In the genomic region with DNA sequence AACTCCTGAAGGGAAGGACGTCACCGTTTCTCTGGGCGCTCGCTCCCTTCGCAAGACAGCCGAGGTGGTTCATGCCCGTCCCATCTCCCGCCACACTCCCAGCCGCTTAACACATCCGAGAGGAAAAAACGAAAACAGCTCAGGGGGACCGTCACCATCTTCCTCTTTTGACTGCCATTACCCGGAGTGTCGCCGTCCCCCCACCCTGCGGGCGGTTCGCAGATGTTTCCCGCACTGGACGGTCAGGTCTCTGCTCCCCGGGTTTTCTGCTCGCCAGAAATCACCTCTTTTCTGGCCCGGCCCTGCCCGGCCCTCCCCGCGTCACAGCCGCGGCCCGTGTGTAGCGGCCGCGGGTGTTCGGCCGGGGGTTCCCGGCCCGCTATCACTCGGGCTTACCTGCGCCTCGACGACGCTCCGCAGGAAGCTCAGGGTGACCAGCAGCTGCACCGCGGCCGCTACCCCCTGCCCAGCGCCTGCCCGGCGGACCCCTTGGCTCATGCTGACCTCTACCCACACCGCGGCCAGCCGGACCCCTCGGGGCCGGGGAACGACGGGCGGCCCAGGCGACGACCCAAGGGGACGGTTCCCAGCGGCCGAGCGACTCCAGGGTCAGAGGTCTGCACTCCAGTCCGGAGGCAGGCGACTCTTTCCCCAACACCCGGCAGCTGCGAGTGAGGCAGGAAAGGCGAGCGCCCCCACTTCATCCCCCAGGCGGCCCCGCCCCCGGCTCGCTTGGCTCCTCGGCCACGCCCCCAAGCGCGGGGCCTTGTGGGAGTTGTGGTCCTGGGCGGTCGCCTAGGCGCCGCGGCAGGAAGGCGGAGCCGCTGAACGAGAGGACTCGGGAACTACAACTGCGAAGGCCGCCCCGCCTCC, we compare ENCODE assay signal across 1 cellular context.
TF ChIP-seq lines count a peak whose summit lies in the region.

A gene with protein sequence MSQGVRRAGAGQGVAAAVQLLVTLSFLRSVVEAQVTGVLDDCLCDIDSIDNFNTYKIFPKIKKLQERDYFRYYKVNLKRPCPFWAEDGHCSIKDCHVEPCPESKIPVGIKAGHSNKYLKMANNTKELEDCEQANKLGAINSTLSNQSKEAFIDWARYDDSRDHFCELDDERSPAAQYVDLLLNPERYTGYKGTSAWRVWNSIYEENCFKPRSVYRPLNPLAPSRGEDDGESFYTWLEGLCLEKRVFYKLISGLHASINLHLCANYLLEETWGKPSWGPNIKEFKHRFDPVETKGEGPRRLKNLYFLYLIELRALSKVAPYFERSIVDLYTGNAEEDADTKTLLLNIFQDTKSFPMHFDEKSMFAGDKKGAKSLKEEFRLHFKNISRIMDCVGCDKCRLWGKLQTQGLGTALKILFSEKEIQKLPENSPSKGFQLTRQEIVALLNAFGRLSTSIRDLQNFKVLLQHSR (minus strand): TSS at position 673 of the 873 bp plus-strand sequence. CDS start 175 bp downstream, at position 498.

TF ChIP-seq in HepG2, 621 proteins besides CTCF, POLR2A, EP300 and RAD21 (continued from another document and continues in another):
- TF ChIP-seq, protein P1, sequence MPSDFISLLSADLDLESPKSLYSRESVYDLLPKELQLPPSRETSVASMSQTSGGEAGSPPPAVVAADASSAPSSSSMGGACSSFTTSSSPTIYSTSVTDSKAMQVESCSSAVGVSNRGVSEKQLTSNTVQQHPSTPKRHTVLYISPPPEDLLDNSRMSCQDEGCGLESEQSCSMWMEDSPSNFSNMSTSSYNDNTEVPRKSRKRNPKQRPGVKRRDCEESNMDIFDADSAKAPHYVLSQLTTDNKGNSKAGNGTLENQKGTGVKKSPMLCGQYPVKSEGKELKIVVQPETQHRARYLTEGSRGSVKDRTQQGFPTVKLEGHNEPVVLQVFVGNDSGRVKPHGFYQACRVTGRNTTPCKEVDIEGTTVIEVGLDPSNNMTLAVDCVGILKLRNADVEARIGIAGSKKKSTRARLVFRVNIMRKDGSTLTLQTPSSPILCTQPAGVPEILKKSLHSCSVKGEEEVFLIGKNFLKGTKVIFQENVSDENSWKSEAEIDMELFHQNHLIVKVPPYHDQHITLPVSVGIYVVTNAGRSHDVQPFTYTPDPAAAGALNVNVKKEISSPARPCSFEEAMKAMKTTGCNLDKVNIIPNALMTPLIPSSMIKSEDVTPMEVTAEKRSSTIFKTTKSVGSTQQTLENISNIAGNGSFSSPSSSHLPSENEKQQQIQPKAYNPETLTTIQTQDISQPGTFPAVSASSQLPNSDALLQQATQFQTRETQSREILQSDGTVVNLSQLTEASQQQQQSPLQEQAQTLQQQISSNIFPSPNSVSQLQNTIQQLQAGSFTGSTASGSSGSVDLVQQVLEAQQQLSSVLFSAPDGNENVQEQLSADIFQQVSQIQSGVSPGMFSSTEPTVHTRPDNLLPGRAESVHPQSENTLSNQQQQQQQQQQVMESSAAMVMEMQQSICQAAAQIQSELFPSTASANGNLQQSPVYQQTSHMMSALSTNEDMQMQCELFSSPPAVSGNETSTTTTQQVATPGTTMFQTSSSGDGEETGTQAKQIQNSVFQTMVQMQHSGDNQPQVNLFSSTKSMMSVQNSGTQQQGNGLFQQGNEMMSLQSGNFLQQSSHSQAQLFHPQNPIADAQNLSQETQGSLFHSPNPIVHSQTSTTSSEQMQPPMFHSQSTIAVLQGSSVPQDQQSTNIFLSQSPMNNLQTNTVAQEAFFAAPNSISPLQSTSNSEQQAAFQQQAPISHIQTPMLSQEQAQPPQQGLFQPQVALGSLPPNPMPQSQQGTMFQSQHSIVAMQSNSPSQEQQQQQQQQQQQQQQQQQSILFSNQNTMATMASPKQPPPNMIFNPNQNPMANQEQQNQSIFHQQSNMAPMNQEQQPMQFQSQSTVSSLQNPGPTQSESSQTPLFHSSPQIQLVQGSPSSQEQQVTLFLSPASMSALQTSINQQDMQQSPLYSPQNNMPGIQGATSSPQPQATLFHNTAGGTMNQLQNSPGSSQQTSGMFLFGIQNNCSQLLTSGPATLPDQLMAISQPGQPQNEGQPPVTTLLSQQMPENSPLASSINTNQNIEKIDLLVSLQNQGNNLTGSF (CRISPR knock-in tag; IDR thresholded peaks at IDR 0.05) = no peak
- peak; percentile 83; the same call in 1 of the 2 replicates for TF ChIP-seq ZMAT3 (CRISPR knock-in tag; conservative IDR thresholded peaks at IDR 0.05)
- 0 out of 2 replicates have a peak, but pooled peaks have one; percentile 27 for TF ChIP-seq ZNF607 (CRISPR knock-in tag; IDR thresholded peaks at IDR 0.05; ENCODE audit: borderline replicate concordance)
- no peak for TF ChIP-seq ZNF205 (CRISPR knock-in tag; IDR thresholded peaks at IDR 0.05)
- TF ChIP-seq, protein P2, sequence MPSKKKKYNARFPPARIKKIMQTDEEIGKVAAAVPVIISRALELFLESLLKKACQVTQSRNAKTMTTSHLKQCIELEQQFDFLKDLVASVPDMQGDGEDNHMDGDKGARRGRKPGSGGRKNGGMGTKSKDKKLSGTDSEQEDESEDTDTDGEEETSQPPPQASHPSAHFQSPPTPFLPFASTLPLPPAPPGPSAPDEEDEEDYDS (CRISPR knock-in tag; IDR thresholded peaks at IDR 0.05) = peak; percentile 82
- TF ChIP-seq, protein P3, sequence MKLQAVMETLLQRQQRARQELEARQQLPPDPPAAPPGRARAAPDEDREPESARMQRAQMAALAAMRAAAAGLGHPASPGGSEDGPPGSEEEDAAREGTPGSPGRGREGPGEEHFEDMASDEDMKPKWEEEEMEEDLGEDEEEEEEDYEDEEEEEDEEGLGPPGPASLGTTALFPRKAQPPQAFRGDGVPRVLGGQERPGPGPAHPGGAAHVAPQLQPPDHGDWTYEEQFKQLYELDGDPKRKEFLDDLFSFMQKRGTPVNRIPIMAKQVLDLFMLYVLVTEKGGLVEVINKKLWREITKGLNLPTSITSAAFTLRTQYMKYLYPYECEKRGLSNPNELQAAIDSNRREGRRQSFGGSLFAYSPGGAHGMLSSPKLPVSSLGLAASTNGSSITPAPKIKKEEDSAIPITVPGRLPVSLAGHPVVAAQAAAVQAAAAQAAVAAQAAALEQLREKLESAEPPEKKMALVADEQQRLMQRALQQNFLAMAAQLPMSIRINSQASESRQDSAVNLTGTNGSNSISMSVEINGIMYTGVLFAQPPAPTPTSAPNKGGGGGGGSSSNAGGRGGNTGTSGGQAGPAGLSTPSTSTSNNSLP (IDR thresholded peaks at IDR 0.05; ENCODE audit: low read depth, low read length) = no peak
- TF ChIP-seq TAF15 (IDR thresholded peaks at IDR 0.05; ENCODE audit: low read depth, low read length, poor library complexity, severe bottlenecking) = no peak
- TF ChIP-seq GTF3A (CRISPR knock-in tag; conservative IDR thresholded peaks at IDR 0.05) = no peak
- TF ChIP-seq SMARCC2 (IDR thresholded peaks at IDR 0.05) = no peak
- 0 out of 2 replicates have a peak, but pooled peaks have one; percentile 6 for TF ChIP-seq FOSL2 (CRISPR knock-in tag; IDR thresholded peaks at IDR 0.05)
- TF ChIP-seq CEBPB (IDR thresholded peaks at IDR 0.05; ENCODE audit: borderline replicate concordance, low read depth, low read length) = no peak
- no peak for TF ChIP-seq MIXL1 (CRISPR knock-in tag; IDR thresholded peaks at IDR 0.05)
- no peak for TF ChIP-seq CHD4 (IDR thresholded peaks at IDR 0.05; ENCODE audit: borderline replicate concordance, low read length)
- no peak; the same call in 1 of the 2 replicates for TF ChIP-seq KLF12 (CRISPR knock-in tag; IDR thresholded peaks at IDR 0.05; ENCODE audit: borderline replicate concordance)
- TF ChIP-seq PHB2 (IDR thresholded peaks at IDR 0.05; ENCODE audit: partially characterized antibody) = no peak
- TF ChIP-seq, protein P4, sequence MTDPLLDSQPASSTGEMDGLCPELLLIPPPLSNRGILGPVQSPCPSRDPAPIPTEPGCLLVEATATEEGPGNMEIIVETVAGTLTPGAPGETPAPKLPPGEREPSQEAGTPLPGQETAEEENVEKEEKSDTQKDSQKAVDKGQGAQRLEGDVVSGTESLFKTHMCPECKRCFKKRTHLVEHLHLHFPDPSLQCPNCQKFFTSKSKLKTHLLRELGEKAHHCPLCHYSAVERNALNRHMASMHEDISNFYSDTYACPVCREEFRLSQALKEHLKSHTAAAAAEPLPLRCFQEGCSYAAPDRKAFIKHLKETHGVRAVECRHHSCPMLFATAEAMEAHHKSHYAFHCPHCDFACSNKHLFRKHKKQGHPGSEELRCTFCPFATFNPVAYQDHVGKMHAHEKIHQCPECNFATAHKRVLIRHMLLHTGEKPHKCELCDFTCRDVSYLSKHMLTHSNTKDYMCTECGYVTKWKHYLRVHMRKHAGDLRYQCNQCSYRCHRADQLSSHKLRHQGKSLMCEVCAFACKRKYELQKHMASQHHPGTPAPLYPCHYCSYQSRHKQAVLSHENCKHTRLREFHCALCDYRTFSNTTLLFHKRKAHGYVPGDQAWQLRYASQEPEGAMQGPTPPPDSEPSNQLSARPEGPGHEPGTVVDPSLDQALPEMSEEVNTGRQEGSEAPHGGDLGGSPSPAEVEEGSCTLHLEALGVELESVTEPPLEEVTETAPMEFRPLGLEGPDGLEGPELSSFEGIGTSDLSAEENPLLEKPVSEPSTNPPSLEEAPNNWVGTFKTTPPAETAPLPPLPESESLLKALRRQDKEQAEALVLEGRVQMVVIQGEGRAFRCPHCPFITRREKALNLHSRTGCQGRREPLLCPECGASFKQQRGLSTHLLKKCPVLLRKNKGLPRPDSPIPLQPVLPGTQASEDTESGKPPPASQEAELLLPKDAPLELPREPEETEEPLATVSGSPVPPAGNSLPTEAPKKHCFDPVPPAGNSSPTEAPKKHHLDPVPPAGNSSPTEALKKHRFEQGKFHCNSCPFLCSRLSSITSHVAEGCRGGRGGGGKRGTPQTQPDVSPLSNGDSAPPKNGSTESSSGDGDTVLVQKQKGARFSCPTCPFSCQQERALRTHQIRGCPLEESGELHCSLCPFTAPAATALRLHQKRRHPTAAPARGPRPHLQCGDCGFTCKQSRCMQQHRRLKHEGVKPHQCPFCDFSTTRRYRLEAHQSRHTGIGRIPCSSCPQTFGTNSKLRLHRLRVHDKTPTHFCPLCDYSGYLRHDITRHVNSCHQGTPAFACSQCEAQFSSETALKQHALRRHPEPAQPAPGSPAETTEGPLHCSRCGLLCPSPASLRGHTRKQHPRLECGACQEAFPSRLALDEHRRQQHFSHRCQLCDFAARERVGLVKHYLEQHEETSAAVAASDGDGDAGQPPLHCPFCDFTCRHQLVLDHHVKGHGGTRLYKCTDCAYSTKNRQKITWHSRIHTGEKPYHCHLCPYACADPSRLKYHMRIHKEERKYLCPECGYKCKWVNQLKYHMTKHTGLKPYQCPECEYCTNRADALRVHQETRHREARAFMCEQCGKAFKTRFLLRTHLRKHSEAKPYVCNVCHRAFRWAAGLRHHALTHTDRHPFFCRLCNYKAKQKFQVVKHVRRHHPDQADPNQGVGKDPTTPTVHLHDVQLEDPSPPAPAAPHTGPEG (CRISPR knock-in tag; IDR thresholded peaks at IDR 0.05) = 0 out of 2 replicates have a peak, but pooled peaks have one; percentile 46
- TF ChIP-seq, protein P5, sequence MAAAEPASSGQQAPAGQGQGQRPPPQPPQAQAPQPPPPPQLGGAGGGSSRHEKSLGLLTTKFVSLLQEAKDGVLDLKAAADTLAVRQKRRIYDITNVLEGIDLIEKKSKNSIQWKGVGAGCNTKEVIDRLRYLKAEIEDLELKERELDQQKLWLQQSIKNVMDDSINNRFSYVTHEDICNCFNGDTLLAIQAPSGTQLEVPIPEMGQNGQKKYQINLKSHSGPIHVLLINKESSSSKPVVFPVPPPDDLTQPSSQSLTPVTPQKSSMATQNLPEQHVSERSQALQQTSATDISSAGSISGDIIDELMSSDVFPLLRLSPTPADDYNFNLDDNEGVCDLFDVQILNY (CRISPR knock-in tag; conservative IDR thresholded peaks at IDR 0.05) = no peak
- no peak for TF ChIP-seq ZNF660 (CRISPR knock-in tag; IDR thresholded peaks at IDR 0.05; ENCODE audit: borderline replicate concordance, low read depth)
- TF ChIP-seq RFX1 (IDR thresholded peaks at IDR 0.05) = 0 out of 2 replicates have a peak, but pooled peaks have one; percentile 30
- TF ChIP-seq NKX3-1 (CRISPR knock-in tag; IDR thresholded peaks at IDR 0.05) = peak; percentile 54; the same call in 1 of the 2 replicates
- TF ChIP-seq FOXP1 (IDR thresholded peaks at IDR 0.05) = no peak
- no peak for TF ChIP-seq FOXP1 (CRISPR knock-in tag; IDR thresholded peaks at IDR 0.05)
- TF ChIP-seq ZNF644 (CRISPR knock-in tag; IDR thresholded peaks at IDR 0.05; ENCODE audit: low read depth) = no peak
- peak; percentile 67 for TF ChIP-seq HOXA5 (CRISPR knock-in tag; IDR thresholded peaks at IDR 0.05)
- no peak for TF ChIP-seq ZNF383 (CRISPR knock-in tag; IDR thresholded peaks at IDR 0.05; ENCODE audit: borderline replicate concordance)
- peak; percentile 88 for TF ChIP-seq GABPB1 (CRISPR knock-in tag; IDR thresholded peaks at IDR 0.05)
- TF ChIP-seq, protein P6, sequence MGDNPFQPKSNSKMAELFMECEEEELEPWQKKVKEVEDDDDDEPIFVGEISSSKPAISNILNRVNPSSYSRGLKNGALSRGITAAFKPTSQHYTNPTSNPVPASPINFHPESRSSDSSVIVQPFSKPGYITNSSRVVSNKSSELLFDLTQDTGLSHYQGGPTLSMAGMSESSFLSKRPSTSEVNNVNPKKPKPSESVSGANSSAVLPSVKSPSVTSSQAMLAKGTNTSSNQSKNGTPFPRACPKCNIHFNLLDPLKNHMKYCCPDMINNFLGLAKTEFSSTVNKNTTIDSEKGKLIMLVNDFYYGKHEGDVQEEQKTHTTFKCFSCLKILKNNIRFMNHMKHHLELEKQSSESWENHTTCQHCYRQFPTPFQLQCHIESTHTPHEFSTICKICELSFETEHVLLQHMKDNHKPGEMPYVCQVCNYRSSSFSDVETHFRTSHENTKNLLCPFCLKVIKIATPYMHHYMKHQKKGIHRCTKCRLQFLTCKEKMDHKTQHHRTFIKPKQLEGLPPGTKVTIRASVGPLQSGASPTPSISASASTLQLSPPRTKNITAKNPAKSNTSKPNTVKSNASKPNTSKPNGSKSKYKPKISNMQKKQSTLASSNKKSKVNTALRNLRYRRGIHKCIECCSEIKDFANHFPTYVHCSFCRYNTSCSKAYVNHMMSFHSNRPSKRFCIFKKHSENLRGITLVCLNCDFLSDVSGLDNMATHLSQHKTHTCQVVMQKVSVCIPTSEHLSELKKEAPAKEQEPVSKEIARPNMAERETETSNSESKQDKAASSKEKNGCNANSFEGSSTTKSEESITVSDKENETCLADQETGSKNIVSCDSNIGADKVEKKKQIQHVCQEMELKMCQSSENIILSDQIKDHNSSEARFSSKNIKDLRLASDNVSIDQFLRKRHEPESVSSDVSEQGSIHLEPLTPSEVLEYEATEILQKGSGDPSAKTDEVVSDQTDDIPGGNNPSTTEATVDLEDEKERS (CRISPR knock-in tag; IDR thresholded peaks at IDR 0.05) = 0 out of 2 replicates have a peak, but pooled peaks have one; percentile 4
- no peak for TF ChIP-seq ZNF879 (CRISPR knock-in tag; IDR thresholded peaks at IDR 0.05)
- peak; percentile 71; the same call in 1 of the 2 replicates for TF ChIP-seq NFYB (CRISPR knock-in tag; IDR thresholded peaks at IDR 0.05)
- no peak for TF ChIP-seq ZSCAN25 (CRISPR knock-in tag; IDR thresholded peaks at IDR 0.05)
- TF ChIP-seq TBL1XR1 (IDR thresholded peaks at IDR 0.05; ENCODE audit: borderline replicate concordance, low read length, partially characterized antibody) = no peak
- TF ChIP-seq ZFX (CRISPR knock-in tag; IDR thresholded peaks at IDR 0.05; ENCODE audit: low read depth) = peak; percentile 74
- peak; percentile 98 for TF ChIP-seq THAP11 (CRISPR knock-in tag; IDR thresholded peaks at IDR 0.05)
